25 cellular contexts compared by ENCODE assay signal in the genomic region with DNA sequence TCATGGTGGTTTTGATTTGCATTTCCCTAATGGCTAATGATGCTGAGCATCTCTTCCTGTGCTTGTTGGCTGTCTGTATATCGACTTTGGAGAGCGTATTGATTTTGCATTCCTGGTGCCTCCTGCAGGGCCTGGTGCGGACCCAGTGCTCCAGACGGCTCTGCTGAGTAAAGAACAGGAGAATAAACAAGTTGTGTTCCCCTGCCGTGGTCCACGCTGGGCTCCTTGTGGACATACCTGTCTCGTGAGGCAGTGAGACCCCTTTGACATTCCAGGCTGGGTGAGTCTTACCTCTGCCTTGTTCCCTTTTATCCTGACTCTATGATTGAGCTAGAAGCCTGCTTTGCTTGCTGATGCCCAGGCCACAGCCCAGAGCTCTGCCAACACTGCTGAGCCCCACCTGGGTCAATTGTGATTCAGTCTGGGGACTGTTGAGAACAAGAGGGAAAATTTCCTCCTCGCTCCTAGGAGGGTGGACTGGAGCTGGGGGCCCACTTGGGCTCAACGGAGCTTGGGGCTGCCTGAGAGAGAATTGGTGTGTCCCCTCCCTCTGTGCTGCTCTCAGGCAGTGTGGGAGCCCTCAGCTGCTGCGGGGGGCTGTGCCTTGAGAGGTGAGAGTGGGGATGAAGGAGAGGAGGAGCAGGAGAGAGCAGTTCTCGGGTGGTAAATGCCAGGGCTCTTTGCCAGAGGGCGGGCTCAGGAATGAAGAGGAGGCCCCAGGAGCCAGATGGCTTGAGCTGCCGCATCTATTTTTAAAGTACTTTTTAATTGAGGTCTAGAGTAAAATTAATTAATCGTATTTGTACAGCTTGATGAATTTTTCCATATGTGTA. TPM values are rescaled to one million over a fixed set of nuclear protein-coding genes. Genes with fewer than 3 reads are reported as not detected.
A peak's percentile ranks its signal among the peaks of the same experiment; 100 is the strongest.
DNase-seq lines count a peak whose midpoint lies in the region; ATAC-seq, FAIRE-seq and TF ChIP-seq lines count a peak whose summit lies in the region.
"Had no signal": no experiment of that assay in that cellular context is flagged by ENCODE, and none has a peak within 500 bp of the region (broad histone marks: within the 10 kb centered on the region; RNA-seq: fewer than 3 reads in every experiment).

No MANE protein-coding gene starts in this region.

- 0 out of 2 replicates have a peak, but pooled peaks cover 4% of the 10 kb centered on the region for H3K9me3 ChIP-seq in HepG2 (ENCODE audit: low read length)
- H3K9me3 ChIP-seq in right lobe of liver = no peaks in the 10 kb centered on the region
- H3K9me3 ChIP-seq in RWPE2 (ENCODE audit: severe bottlenecking) = no peaks in the 10 kb centered on the region
- H3K9me3 ChIP-seq: esophagus squamous epithelium, vagina had no signal

- no peak overlapping the region for H3K4me2 ChIP-seq in HepG2 (ENCODE audit: low read depth, low read length)
- H3K4me2 ChIP-seq: GM23338 had no signal

- TF ChIP-seq EP300 in HepG2 (IDR thresholded peaks at IDR 0.05; ENCODE audit: low read depth in 2 of 2, low read length in 2 of 2) (no peak), HepG2 (CRISPR knock-in tag; IDR thresholded peaks at IDR 0.05; ENCODE audit: borderline replicate concordance) (no peak)

- H3K4me1 ChIP-seq in HepG2 (ENCODE audit: insufficient read depth, low read length) = no peaks in the 10 kb centered on the region
- H3K4me1 ChIP-seq in right lobe of liver = no peaks in the 10 kb centered on the region
- H3K4me1 ChIP-seq in RWPE2 (ENCODE audit: insufficient read depth, poor library complexity, severe bottlenecking) = peaks cover 7% of the 10 kb centered on the region

- POLR2A ChIA-PET in HepG2 (lab: Yijun Ruan, JAX) = no interaction called here

- TF ChIP-seq POLR2A in HepG2 (IDR thresholded peaks at IDR 0.05; ENCODE audit: insufficient read depth in 1 of 2, low read depth in 2 of 2, low read length in 2 of 2) = no peak
- no peak for TF ChIP-seq POLR2A in right lobe of liver (IDR thresholded peaks at IDR 0.05)

- H3K9ac ChIP-seq in HepG2 (ENCODE audit: insufficient read depth, low read depth, low read length) = no peak overlapping the region

- TF ChIP-seq CTCF in HepG2 (CRISPR knock-in tag; IDR thresholded peaks at IDR 0.05) (no peak), right lobe of liver (IDR thresholded peaks at IDR 0.05) (no peak), RWPE2 (IDR thresholded peaks at IDR 0.05; ENCODE audit: poor library complexity, severe bottlenecking) (no peak), D721Med (IDR thresholded peaks at IDR 0.05; ENCODE audit: insufficient read depth, missing control alignments) (no peak)

- in situ Hi-C loops in HepG2 (cut with HindIII; ENCODE audit: extremely low pct_ligation_motif_present, low pct_unique_long_range_greater_than_20kb) = no loop called here

- DNase-seq in HepG2 (ENCODE audit: low spot score) (no peak), right lobe of liver (no peak), RWPE2 (ENCODE audit: low spot score) (peak; percentile 77), posterior vena cava (ENCODE audit: low spot score) (peak; percentile 76), D721Med (ENCODE audit: insufficient read length, low spot score) (no peak), DMS114 treated with DMSO at 0.1 percent for 48 hours (lab: John Stamatoyannopoulos, UW; ENCODE audit: unreplicated experiment) (no peak)
- no peak for DNase-seq in effector CD8-positive, alpha-beta T cell (lab: John Stamatoyannopoulos, UW)
- DNase-seq: ACHN; activated CD4-positive, alpha-beta T cell treated with anti-CD3 and anti-CD28 coated beads for 36 hours; activated T-cell treated with anti-CD3 and anti-CD28 coated beads, Interleukin-2, amount 50 U/mL, for 72 hours; CD4-positive, CD25-positive, alpha-beta regulatory T cell; cerebellar nuclear complex; effector memory CD8-positive, alpha-beta T cell; esophagus squamous epithelium; NCI-H187 treated with DMSO at 0.1 percent for 48 hours; posterior cingulate gyrus; SHP77 treated with DMSO at 0.1 percent for 48 hours had no signal

- H3K27me3 ChIP-seq in HepG2 (ENCODE audit: control insufficient read depth in 1 of 2, insufficient read depth in 2 of 2, low read length in 2 of 2) = peaks cover 3 to 25% of the 10 kb centered on the region in 2 experiments; a peak in 4 of 5 replicates
- no peaks in the 10 kb centered on the region for H3K27me3 ChIP-seq in right lobe of liver
- no peaks in the 10 kb centered on the region for H3K27me3 ChIP-seq in RWPE2 (ENCODE audit: insufficient read depth, poor library complexity, severe bottlenecking)
- H3K27me3 ChIP-seq: vagina had no signal

- no peaks in the 10 kb centered on the region for H4K20me1 ChIP-seq in HepG2 (ENCODE audit: insufficient read depth, low read length)

- no peak for TF ChIP-seq RAD21 in HepG2 (CRISPR knock-in tag; IDR thresholded peaks at IDR 0.05)

- H3K79me2 ChIP-seq in HepG2 (ENCODE audit: insufficient read depth, low read length) = no peaks in the 10 kb centered on the region

- CTCF ChIA-PET in HepG2 (lab: Yijun Ruan, JAX; ENCODE audit: low intra/inter-chr PET ratio, low total read pairs) = no interaction called here

- H3K27ac ChIP-seq in HepG2 (ENCODE audit: extremely low read length, insufficient read depth, low read length) (no peak overlapping the region), right lobe of liver (no peak overlapping the region), RWPE2 (ENCODE audit: poor library complexity, severe bottlenecking) (no peak overlapping the region)
- H3K27ac ChIP-seq: esophagus squamous epithelium, vagina had no signal

- BruUV-seq in HepG2 (replicated peaks; lab: Mats Ljungman, UMichigan) = no TSS peak

- 10% methylated on average over 14 of the region's 14 CpGs for WGBS in HepG2 (ENCODE audit: low lambda C conversion rate)
- 36% methylated on average over 14 of the region's 14 CpGs for WGBS in right lobe of liver (ENCODE audit: insufficient coverage, low coverage, low lambda C conversion rate, missing lambda C conversion rate)

- intact Hi-C loops in HepG2 (cut with micrococcal nuclease; ENCODE audit: unreplicated experiment) = no loop called here
- intact Hi-C loops in right lobe of liver (cut with DNase I) = no loop called here
- intact Hi-C loops in posterior vena cava (cut with DNase I) = no loop called here

- FAIRE-seq in HepG2 (lab: Jason Lieb, UNC) (no peak), D721Med (lab: Jason Lieb, UNC) (no peak)
- FAIRE-seq: astrocyte, K562, TTC549 had no signal

- no peak overlapping the region for H2AFZ ChIP-seq in HepG2 (ENCODE audit: low read length)
- H2AFZ ChIP-seq: GM23338 had no signal

- no peak overlapping the region for H3K4me3 ChIP-seq in HepG2 (replicated peaks in 1 of 3; ENCODE audit: insufficient read depth in 1 of 3, low read depth in 2 of 3, low read length in 3 of 3)
- H3K4me3 ChIP-seq in right lobe of liver = no peak overlapping the region
- no peak overlapping the region for H3K4me3 ChIP-seq in RWPE2 (ENCODE audit: severe bottlenecking)
- H3K4me3 ChIP-seq: esophagus squamous epithelium, GM23338, K562, vagina had no signal

- no peaks in the 10 kb centered on the region for H3K36me3 ChIP-seq in HepG2 (replicated peaks in 1 of 2; ENCODE audit: control insufficient read depth in 1 of 2, insufficient read depth in 2 of 2, low read length in 2 of 2)
- H3K36me3 ChIP-seq in right lobe of liver = no peaks in the 10 kb centered on the region
- H3K36me3 ChIP-seq in RWPE2 (ENCODE audit: low read depth) = no peaks in the 10 kb centered on the region
- H3K36me3 ChIP-seq: esophagus squamous epithelium, vagina had no signal

- ATAC-seq in HepG2 = peak; percentile 59
- ATAC-seq in right lobe of liver = no peak
- ATAC-seq in RWPE2 (ENCODE audit: low read depth) = no peak
- no peak for ATAC-seq in HG03520 (IDR thresholded peaks at IDR 0.05; ENCODE audit: unreplicated experiment)
- ATAC-seq: activated CD4-positive, alpha-beta T cell treated with anti-CD3 and anti-CD28 coated beads for 36 hours; activated naive CD4-positive, alpha-beta T cell treated with anti-CD3 and anti-CD28 coated beads, Interleukin-2, amount 50 U/mL, for 72 hours; activated T-cell treated with anti-CD3 and anti-CD28 coated beads, Interleukin-2, amount 50 U/mL, for 72 hours; effector memory CD8-positive, alpha-beta T cell; GM23338; K562; natural killer cell treated with Interleukin-12 subunit alpha and Interleukin-12 subunit beta and Interleukin-15 and Interleukin-18, amount 100 ng/mL, for 72 hours had no signal

TF ChIP-seq in HepG2, 621 proteins besides CTCF, POLR2A, EP300 and RAD21 (continues in another document):
- TF ChIP-seq SP2 (CRISPR knock-in tag; IDR thresholded peaks at IDR 0.05) (no peak), NCOA2 (CRISPR knock-in tag; IDR thresholded peaks at IDR 0.05) (no peak)

RNA-seq across cellular contexts. Expression of a gene that starts 43.7 kb away (rescaled TPM):
- total RNA-seq in HepG2 (2016; rRNA removed; fragmentation: Illumina TruSeq; extraction: Trizol) (not detected in 2 replicates), right lobe of liver (1 to 10 TPM in 4 of 6 experiments, under 1 TPM in 2; 0.50 to 2.3 (median 1.4) TPM), posterior vena cava (10 to 100 TPM; 45.6 to 55.6 TPM)
- not detected in 2 replicates for total RNA-seq in HepG2 (2016; cell fraction: cytosol; rRNA removed; fragmentation: Illumina TruSeq; extraction: Trizol; ENCODE audit: low read depth)
- not detected in 2 replicates for total RNA-seq in HepG2 (2016; cell fraction: insoluble cytoplasmic fraction; rRNA removed; fragmentation: Illumina TruSeq; extraction: Trizol)
- 0.31 TPM in 1 of 2 replicates, not detected in the other for total RNA-seq in HepG2 (2016; cell fraction: membrane; rRNA removed; fragmentation: Illumina TruSeq; extraction: Trizol)
- total RNA-seq in HepG2 (2016; cell fraction: nucleus; rRNA removed; fragmentation: Illumina TruSeq; extraction: Trizol) = not detected in 2 replicates
- polyA plus RNA-seq in HepG2 (2011; rRNA removed) = 0.08 TPM in 1 of 2 replicates, not detected in the other
- 0.03 TPM in 1 of 2 replicates, not detected in the other for polyA plus RNA-seq in HepG2 (2011; cell fraction: cytosol; rRNA removed)
- 0.12 and 0.16 TPM in 2 replicates for polyA plus RNA-seq in HepG2 (2011; cell fraction: nucleus; rRNA removed)
- polyA plus RNA-seq in HepG2 (2012) = not detected in 2 replicates
- polyA plus RNA-seq in HepG2 (2016; cell fraction: cytosol; fragmentation: Illumina TruSeq; extraction: Trizol; ENCODE audit: low read depth) = not detected in 2 replicates
- polyA plus RNA-seq in HepG2 (2016; cell fraction: insoluble cytoplasmic fraction; fragmentation: Illumina TruSeq; extraction: Trizol; ENCODE audit: low read depth) = not detected in 2 replicates
- 0.15 TPM in 1 of 2 replicates, not detected in the other for polyA plus RNA-seq in HepG2 (2016; cell fraction: membrane; fragmentation: Illumina TruSeq; extraction: Trizol; ENCODE audit: low read depth)
- polyA plus RNA-seq in HepG2 (2016; cell fraction: nucleus; fragmentation: Illumina TruSeq; extraction: Trizol; ENCODE audit: insufficient read depth, low read depth) = not detected in 2 replicates
- 0.20 and 7.8 TPM in 2 replicates for polyA minus RNA-seq in HepG2 (2011; rRNA and poly(A)+ RNA removed; ENCODE audit: low replicate concordance)
- 0.53 TPM in 1 of 2 replicates, not detected in the other for polyA minus RNA-seq in HepG2 (2011; cell fraction: cytosol; rRNA and poly(A)+ RNA removed)
- polyA minus RNA-seq in HepG2 (2011; cell fraction: nucleus; rRNA and poly(A)+ RNA removed) = 0.39 TPM in 1 of 2 replicates, not detected in the other
- polyA plus RNA-seq: K562 had no signal

Comparison
In these comparisons a context has a peak if more than half of its experiments do, and no peak if none do; other contexts are left out.
1. DNase-seq: peak in RWPE2 (single experiment) and posterior vena cava (single experiment); none in HepG2 (single experiment), right lobe of liver (0 of 3), D721Med (single experiment), effector CD8-positive, alpha-beta T cell (single experiment) and DMS114 treated with DMSO at 0.1 percent for 48 hours (single experiment).
2. RNA of a gene that starts 43.7 kb away (total RNA-seq): 45.6 to 55.6 TPM in posterior vena cava; 0.50 to 2.3 TPM in right lobe of liver and 0.31 TPM in HepG2; every median in the first group is over 10 times any median in the second.